Comparison of ENCODE assay signal across 11 cellular contexts in genomic region chrX:65098851-65099250, GRCh38.
"Had no signal": no experiment of that assay in that cellular context is flagged by ENCODE, and none has a peak within 500 bp of the region (broad histone marks: within the 10 kb centered on the region; RNA-seq: fewer than 3 reads in every experiment).

No MANE protein-coding gene starts in this region.

- H2AFZ ChIP-seq: GM23248, GM23338 had no signal

- H3K9ac ChIP-seq: GM23248 had no signal

- ATAC-seq: GM23338, HCT116 had no signal

- DNase-seq: GM23248, GOT3, H7, H9, HCEC 1CT, HFFc6 had no signal

- H3K27ac ChIP-seq: GM23248 had no signal

- H3K4me2 ChIP-seq: GM23338 had no signal

- H3K4me1 ChIP-seq: HAP-1 had no signal

- H3K4me3 ChIP-seq: GM23248, GM23338, HAP-1 had no signal

- H3K9me3 ChIP-seq: HAP-1 had no signal

- FAIRE-seq: H1, H54 had no signal

- H3K36me3 ChIP-seq: HAP-1 had no signal
